Comparison of ENCODE assay signal across 8 cellular contexts in the genomic region with DNA sequence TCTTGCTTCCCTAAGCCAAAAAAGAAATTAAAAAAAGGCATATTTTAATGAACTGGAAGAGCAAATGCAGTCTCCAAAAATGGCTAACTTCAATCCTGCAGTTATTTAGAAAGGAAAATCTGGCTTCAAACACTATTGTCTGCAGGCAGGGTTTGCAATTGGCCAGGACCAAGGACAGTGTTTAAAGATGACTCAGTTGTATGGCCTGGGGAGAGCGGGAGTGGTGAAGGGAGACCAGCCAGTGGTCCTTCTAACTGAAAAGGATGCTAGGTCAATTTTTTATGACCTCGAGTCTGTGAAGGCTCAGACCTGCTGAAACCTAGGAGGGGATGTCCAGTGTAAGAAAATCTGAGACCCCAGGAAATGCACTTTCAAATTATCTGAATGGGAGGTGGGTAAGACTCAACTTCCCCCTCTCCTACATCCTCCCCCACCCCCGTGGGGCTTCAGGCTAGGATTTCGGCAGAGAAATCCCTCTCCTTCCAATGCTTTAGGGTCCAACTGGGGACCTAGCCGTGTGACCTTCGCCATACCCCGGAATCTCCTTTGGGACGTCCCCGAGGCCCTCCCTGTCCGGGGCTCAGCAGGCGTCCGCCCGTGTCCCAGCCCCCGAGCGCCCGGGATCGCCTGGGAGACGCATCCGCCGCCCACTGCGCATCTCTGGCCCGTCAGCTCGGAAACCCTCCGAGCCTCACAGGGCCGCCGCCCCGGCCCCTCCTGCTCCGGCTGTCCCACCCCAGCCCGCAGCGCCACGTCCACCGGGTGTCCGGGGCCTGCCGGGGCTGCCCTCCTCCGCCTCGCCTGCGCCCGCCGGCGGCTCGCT. TPM values are rescaled to one million over a fixed set of nuclear protein-coding genes. Genes with fewer than 3 reads are reported as not detected.
DNase-seq lines count a peak whose midpoint lies in the region; ATAC-seq and TF ChIP-seq lines count a peak whose summit lies in the region.

No MANE protein-coding gene starts in this region.

- peak; percentile 14 for ATAC-seq in CD4-positive, alpha-beta T cell (ENCODE audit: poor library complexity)
- ATAC-seq in GM18909 (IDR thresholded peaks at IDR 0.05; ENCODE audit: poor library complexity, unreplicated experiment) (peak; percentile 51), HG03135 (IDR thresholded peaks at IDR 0.05; ENCODE audit: unreplicated experiment) (peak; percentile 44)

- peaks cover 13% of the 10 kb centered on the region for H3K4me1 Mint-ChIP-seq in CD4-positive, alpha-beta T cell (ENCODE audit: low read depth)

- 1% methylated on average over 41 of the region's 41 CpGs for WGBS in ectodermal cell, 2 experiments
- no CpG with 5 or more reads among the region's 41 CpGs for WGBS in mesendoderm (ENCODE audit: extremely low coverage, insufficient coverage, low lambda C conversion rate)
- WGBS in transverse colon (ENCODE audit: low coverage in 1 of 2), 2 donors = 3 to 27% methylated on average over 2 to 26 of the region's 41 CpGs

- H4K8ac ChIP-seq in mesendoderm (ENCODE audit: low read depth, low read length) = no peak overlapping the region

- no peak overlapping the region for H2BK5ac ChIP-seq in mesendoderm (ENCODE audit: low read length)

- no peak overlapping the region for H2BK15ac ChIP-seq in mesendoderm (replicated peaks; ENCODE audit: low read depth)

- H3K9ac ChIP-seq in mesendoderm (ENCODE audit: low read length) = no peak overlapping the region

- H3K27me3 ChIP-seq in CD4-positive, alpha-beta T cell (ENCODE audit: control insufficient read depth, insufficient read depth, low read length) = peaks cover 44% of the 10 kb centered on the region
- H3K27me3 ChIP-seq in ectodermal cell (ENCODE audit: control insufficient read depth, insufficient read depth, low read length, poor library complexity, severe bottlenecking) (peaks cover 39% of the 10 kb centered on the region), mesendoderm (ENCODE audit: insufficient read depth, low read length, poor library complexity) (peaks cover 8% of the 10 kb centered on the region), transverse colon (peaks cover 12% of the 10 kb centered on the region)

- H3K79me2 ChIP-seq in mesendoderm (ENCODE audit: control insufficient read depth, insufficient read depth, low read length) = no peaks in the 10 kb centered on the region

- peak overlapping the region; percentile 79 for H3K4me2 ChIP-seq in mesendoderm (ENCODE audit: low read length)

- no peak for TF ChIP-seq CTCF in CD4-positive, alpha-beta T cell (IDR thresholded peaks at IDR 0.05)
- TF ChIP-seq CTCF in transverse colon (IDR thresholded peaks at IDR 0.05) = no peak

- no peak for DNase-seq in CD4-positive, alpha-beta T cell
- DNase-seq in RPMI8226 (peak; percentile 27), mesendoderm (peak; percentile 74), transverse colon (no peak), HCEC 1CT (no peak)

- H3K27me3 Mint-ChIP-seq in CD4-positive, alpha-beta T cell = peaks cover 58% of the 10 kb centered on the region

- H3K4me3 ChIP-seq in ectodermal cell (ENCODE audit: insufficient read depth, low read depth, low read length) (peak overlapping the region; percentile 52), mesendoderm (ENCODE audit: low read length) (no peak overlapping the region), transverse colon (peak overlapping the region; percentile 56 to 69 (median 62))

- no peak overlapping the region for H2BK120ac ChIP-seq in mesendoderm (ENCODE audit: low read depth, low read length)

- H3K9me3 ChIP-seq in CD4-positive, alpha-beta T cell (ENCODE audit: control insufficient read depth, low read length) = no peaks in the 10 kb centered on the region
- no peaks in the 10 kb centered on the region for H3K9me3 ChIP-seq in ectodermal cell (ENCODE audit: control insufficient read depth, low read length)
- H3K9me3 ChIP-seq in transverse colon = no peaks in the 10 kb centered on the region

- no peaks in the 10 kb centered on the region for H3K36me3 ChIP-seq in ectodermal cell (ENCODE audit: control insufficient read depth, insufficient read depth, low read length)
- no peaks in the 10 kb centered on the region for H3K36me3 ChIP-seq in mesendoderm (ENCODE audit: control insufficient read depth, insufficient read depth, low read length)
- H3K36me3 ChIP-seq in transverse colon = no peaks in the 10 kb centered on the region

- no peak overlapping the region for H4K5ac ChIP-seq in mesendoderm (ENCODE audit: low read length)

- H2AK5ac ChIP-seq in mesendoderm (ENCODE audit: low read length) = no peak overlapping the region

- no peaks in the 10 kb centered on the region for H3K36me3 Mint-ChIP-seq in CD4-positive, alpha-beta T cell (ENCODE audit: low read depth)

- H3K4me3 Mint-ChIP-seq in CD4-positive, alpha-beta T cell = peak overlapping the region; percentile 86

- no peak overlapping the region for H3K23ac ChIP-seq in mesendoderm (ENCODE audit: low read length)

- in situ Hi-C loops in transverse colon (cut with MboI; ENCODE audit: low pct_ligation_motif_present in 1 of 4, low pct_unique_long_range_greater_than_20kb in 1 of 4, low sequenced_read_pairs in 3 of 4) = no loop called here

- intact Hi-C loops in CD4-positive, alpha-beta T cell (cut with DNase I, micrococcal nuclease) = no loop called here
- intact Hi-C loops in transverse colon (cut with DNase I; ENCODE audit: low total_unique reads) = no loop called here

- CTCF ChIA-PET in CD4-positive, alpha-beta T cell (lab: Charles Lee) = no interaction called here

- no peak overlapping the region for H3K4ac ChIP-seq in mesendoderm (ENCODE audit: low read depth, low read length)

- peaks cover 4% of the 10 kb centered on the region for H3K4me1 ChIP-seq in ectodermal cell (ENCODE audit: control insufficient read depth, insufficient read depth, low read length)
- no peaks in the 10 kb centered on the region for H3K4me1 ChIP-seq in mesendoderm (ENCODE audit: control insufficient read depth, low read depth, low read length)
- H3K4me1 ChIP-seq in transverse colon = peaks cover 0 to 17% (median 11%) of the 10 kb centered on the region in 4 donors

- no peaks in the 10 kb centered on the region for H3K79me1 ChIP-seq in mesendoderm (ENCODE audit: low read length)

- H3K9me3 Mint-ChIP-seq in CD4-positive, alpha-beta T cell = no peaks in the 10 kb centered on the region

- POLR2A ChIA-PET in CD4-positive, alpha-beta T cell (lab: Charles Lee) = interaction anchor here (0.6 kb wide), 1 partner anchor 8 kb away, joined by 4 read pairs; no protein-coding TSS in a partner anchor

- TF ChIP-seq POLR2A in transverse colon (IDR thresholded peaks at IDR 0.05) = no peak

- TF ChIP-seq EP300 in transverse colon (IDR thresholded peaks at IDR 0.05; ENCODE audit: low read depth) = no peak

- no peak overlapping the region for H3K27ac ChIP-seq in CD4-positive, alpha-beta T cell (ENCODE audit: low read depth, low read length)
- H3K27ac ChIP-seq in ectodermal cell (ENCODE audit: insufficient read depth, low read depth, low read length, poor library complexity, severe bottlenecking) (no peak overlapping the region), mesendoderm (ENCODE audit: low read depth, low read length) (no peak overlapping the region), transverse colon (peak overlapping the region; percentile 43 to 75 (median 73))

- H3K18ac ChIP-seq in mesendoderm (ENCODE audit: low read length) = no peak overlapping the region

- no peak overlapping the region for H3K27ac Mint-ChIP-seq in CD4-positive, alpha-beta T cell

- peak overlapping the region; percentile 31 for H3K56ac ChIP-seq in mesendoderm (ENCODE audit: low read length)

RNA-seq across cellular contexts. Expression of gene RIMKLA, which starts 0.6 kb away (rescaled TPM):
- under 1 TPM in 1 of 2 experiments, not detected in 1; 0.11 TPM for total RNA-seq in CD4-positive, alpha-beta T cell
- polyA plus RNA-seq in ectodermal cell (2013, experiment 1 of 4) = 0.63 TPM
- polyA plus RNA-seq in ectodermal cell (2013, experiment 2 of 4) = 0.64 TPM
- polyA plus RNA-seq in ectodermal cell (2013, experiment 3 of 4) = 0.91 TPM
- polyA plus RNA-seq in ectodermal cell (2013, experiment 4 of 4) = 0.85 TPM
- polyA plus RNA-seq in mesendoderm (2013, experiment 1 of 2) = 0.56 TPM
- 0.66 TPM for polyA plus RNA-seq in mesendoderm (2013, experiment 2 of 2)
- 10 to 100 TPM in 2 of 4 donors, 1 to 10 TPM in 2; 2.4 to 11.9 (median 8.8) TPM for total RNA-seq in transverse colon

RNA-seq across cellular contexts. Expression of gene FOXJ3, which starts 45.0 kb away (rescaled TPM):
- total RNA-seq in CD4-positive, alpha-beta T cell = 10 to 100 TPM; 73.1 to 74.9 TPM
- 48.1 TPM for polyA plus RNA-seq in ectodermal cell (2013, experiment 1 of 4)
- polyA plus RNA-seq in ectodermal cell (2013, experiment 2 of 4) = 50.2 TPM
- polyA plus RNA-seq in ectodermal cell (2013, experiment 3 of 4) = 34.8 TPM
- 41.3 TPM for polyA plus RNA-seq in ectodermal cell (2013, experiment 4 of 4)
- 32.4 TPM for polyA plus RNA-seq in mesendoderm (2013, experiment 1 of 2)
- 33.7 TPM for polyA plus RNA-seq in mesendoderm (2013, experiment 2 of 2)
- 10 to 100 TPM; 18.5 to 62.1 (median 38.6) TPM for total RNA-seq in transverse colon

Comparison
In these comparisons a context has a peak if more than half of its experiments do, and no peak if none do; other contexts are left out.
1. DNase-seq: peak in RPMI8226 (single experiment) and mesendoderm (single experiment); none in CD4-positive, alpha-beta T cell (0 of 10), transverse colon (single experiment) and HCEC 1CT (single experiment).
2. H3K27ac ChIP-seq: peak in transverse colon (4 of 4); none in CD4-positive, alpha-beta T cell (single experiment), ectodermal cell (single experiment) and mesendoderm (single experiment).
3. Peak in every context shown above with its lines, with median percentiles within 50 percentile points of each other: ATAC-seq.